In genomic region chr17:74883241-74883750, GRCh38 we compare ENCODE assay signal across 1 cellular context.
TF ChIP-seq lines count a peak whose summit lies in the region.

No MANE protein-coding gene starts in this region.

TF ChIP-seq in GM23338, 12 proteins besides CTCF, POLR2A, EP300 and RAD21:
- TF ChIP-seq STAT1 (IDR thresholded peaks at IDR 0.05; ENCODE audit: unreplicated experiment) (no peak), ETS1 (IDR thresholded peaks at IDR 0.05) (no peak)
